In genomic region chr10:97771913-97772823, GRCh38 we compare ENCODE assay signal across 1 cellular context.
A peak's percentile ranks its signal among the peaks of the same experiment; 100 is the strongest.
TF ChIP-seq lines count a peak whose summit lies in the region.

Gene SFRP5, minus strand, starts transcription at chr10:97771999. Its CDS starts 166 bp downstream, at chr10:97771833.

TF ChIP-seq in HepG2, 621 proteins besides CTCF, POLR2A, EP300 and RAD21 (continued from another document):
- TF ChIP-seq ZBTB2 (CRISPR knock-in tag; IDR thresholded peaks at IDR 0.05; ENCODE audit: low read depth) (no peak), ZNF547 (CRISPR knock-in tag; IDR thresholded peaks at IDR 0.05) (no peak), FOXJ3 (CRISPR knock-in tag; IDR thresholded peaks at IDR 0.05; ENCODE audit: borderline replicate concordance) (no peak), ZNF800 (CRISPR knock-in tag; IDR thresholded peaks at IDR 0.05) (peak; percentile 58; the same call in 1 of the 2 replicates), NFE2L1 (CRISPR knock-in tag; IDR thresholded peaks at IDR 0.05; ENCODE audit: borderline replicate concordance) (no peak), HNF4G (IDR thresholded peaks at IDR 0.05; ENCODE audit: borderline replicate concordance, low read depth, low read length) (0 out of 2 replicates have a peak, but pooled peaks have one; percentile 23), HNF4G (CRISPR knock-in tag; IDR thresholded peaks at IDR 0.05; ENCODE audit: borderline replicate concordance, low read depth) (no peak), CREB1 (IDR thresholded peaks at IDR 0.05) (no peak), CREB1 (CRISPR knock-in tag; IDR thresholded peaks at IDR 0.05) (no peak), HNF4A (CRISPR knock-in tag; IDR thresholded peaks at IDR 0.05) (peak; percentile 13; the same call in 1 of the 2 replicates), KAT8 (CRISPR knock-in tag; IDR thresholded peaks at IDR 0.05) (no peak), FOXO4 (CRISPR knock-in tag; conservative IDR thresholded peaks at IDR 0.05) (no peak), ZNF790 (CRISPR knock-in tag; IDR thresholded peaks at IDR 0.05; ENCODE audit: borderline replicate concordance) (no peak), TRIM22 (IDR thresholded peaks at IDR 0.05) (no peak), ZNF777 (CRISPR knock-in tag; IDR thresholded peaks at IDR 0.05) (no peak), EZH2 (conservative IDR thresholded peaks at IDR 0.05; ENCODE audit: low read depth, low read length) (no peak)
